ENCODE assay signal across 1 cellular context in the genomic region with DNA sequence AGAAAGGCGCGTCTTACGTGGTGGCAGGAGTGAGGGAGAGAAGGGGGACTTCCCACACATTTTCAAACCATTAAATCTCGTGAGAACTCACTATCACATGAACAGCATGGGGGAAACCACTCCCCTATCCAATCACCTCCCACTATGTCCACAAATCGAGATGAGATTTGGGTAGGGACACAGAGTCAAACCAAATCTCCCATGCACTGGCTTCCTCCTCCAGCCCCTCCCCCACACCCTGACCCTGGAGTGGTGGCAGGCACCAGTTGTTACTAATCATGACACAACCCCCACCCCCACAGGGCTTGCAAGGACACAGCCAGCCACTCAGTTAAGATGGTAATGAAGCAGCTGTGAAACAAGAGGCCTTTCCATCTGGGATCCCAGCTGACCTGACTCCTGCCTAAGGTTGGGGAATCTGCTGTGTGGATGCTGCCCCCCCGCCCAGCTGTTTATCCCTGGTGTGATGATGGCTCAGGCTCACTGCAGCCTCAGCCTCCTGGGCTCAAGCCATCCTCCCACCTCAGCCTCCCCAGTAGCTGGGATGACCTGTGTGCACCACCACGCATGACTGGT.
TF ChIP-seq lines count a peak whose summit lies in the region.

No MANE protein-coding gene starts in this region.

TF ChIP-seq in H1, 55 proteins besides CTCF, POLR2A, EP300 and RAD21:
- TF ChIP-seq CEBPB (IDR thresholded peaks at IDR 0.05; ENCODE audit: low read depth, low read length) (0 out of 2 replicates have a peak, but pooled peaks have one; percentile 27), SP1 (IDR thresholded peaks at IDR 0.05; ENCODE audit: low read depth, low read length) (peak; percentile 85), KDM4A (IDR thresholded peaks at IDR 0.05; ENCODE audit: low read depth, low read length, severe bottlenecking) (no peak), BACH1 (IDR thresholded peaks at IDR 0.05; ENCODE audit: low read length) (0 out of 2 replicates have a peak, but pooled peaks have one; percentile 35), CREB1 (IDR thresholded peaks at IDR 0.05) (peak; percentile 40; the same call in 1 of the 2 replicates), ASH2L (IDR thresholded peaks at IDR 0.05; ENCODE audit: low read length) (peak; percentile 70), NANOG (IDR thresholded peaks at IDR 0.05; ENCODE audit: insufficient read depth, low read depth, low read length, poor library complexity, severe bottlenecking) (peak; percentile 68), SRF (IDR thresholded peaks at IDR 0.05; ENCODE audit: low read depth, low read length) (no peak), SIN3A (conservative IDR thresholded peaks at IDR 0.05 in 1 of 2, IDR thresholded peaks at IDR 0.05 in 1 of 2; ENCODE audit: low read depth in 1 of 2, low read length in 2 of 2) (peak; percentile 86 to 90; a peak in 3 of 4 replicates), HDAC2 (IDR thresholded peaks at IDR 0.05; ENCODE audit: borderline replicate concordance in 1 of 2, low read depth in 2 of 2, low read length in 2 of 2) (peak; percentile 27 to 79; a peak in 3 of 4 replicates), CBX8 (IDR thresholded peaks at IDR 0.05; ENCODE audit: borderline replicate concordance, low read depth, low read length) (no peak), RBBP5 (IDR thresholded peaks at IDR 0.05; ENCODE audit: borderline replicate concordance, low read depth, low read length) (0 out of 2 replicates have a peak, but pooled peaks have one; percentile 57), KDM1A (IDR thresholded peaks at IDR 0.05; ENCODE audit: borderline replicate concordance, low read length) (peak; percentile 43; the same call in 1 of the 2 replicates), EGR1 (IDR thresholded peaks at IDR 0.05; ENCODE audit: borderline replicate concordance, low read depth, low read length) (peak; percentile 47; the same call in 1 of the 2 replicates)
- TF ChIP-seq, protein P1, sequence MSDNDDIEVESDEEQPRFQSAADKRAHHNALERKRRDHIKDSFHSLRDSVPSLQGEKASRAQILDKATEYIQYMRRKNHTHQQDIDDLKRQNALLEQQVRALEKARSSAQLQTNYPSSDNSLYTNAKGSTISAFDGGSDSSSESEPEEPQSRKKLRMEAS (IDR thresholded peaks at IDR 0.05) = peak; percentile 54
- TF ChIP-seq, protein P2, sequence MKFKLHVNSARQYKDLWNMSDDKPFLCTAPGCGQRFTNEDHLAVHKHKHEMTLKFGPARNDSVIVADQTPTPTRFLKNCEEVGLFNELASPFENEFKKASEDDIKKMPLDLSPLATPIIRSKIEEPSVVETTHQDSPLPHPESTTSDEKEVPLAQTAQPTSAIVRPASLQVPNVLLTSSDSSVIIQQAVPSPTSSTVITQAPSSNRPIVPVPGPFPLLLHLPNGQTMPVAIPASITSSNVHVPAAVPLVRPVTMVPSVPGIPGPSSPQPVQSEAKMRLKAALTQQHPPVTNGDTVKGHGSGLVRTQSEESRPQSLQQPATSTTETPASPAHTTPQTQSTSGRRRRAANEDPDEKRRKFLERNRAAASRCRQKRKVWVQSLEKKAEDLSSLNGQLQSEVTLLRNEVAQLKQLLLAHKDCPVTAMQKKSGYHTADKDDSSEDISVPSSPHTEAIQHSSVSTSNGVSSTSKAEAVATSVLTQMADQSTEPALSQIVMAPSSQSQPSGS (IDR thresholded peaks at IDR 0.05; ENCODE audit: low read length) = 0 out of 2 replicates have a peak, but pooled peaks have one; percentile 70
